In the genomic region with DNA sequence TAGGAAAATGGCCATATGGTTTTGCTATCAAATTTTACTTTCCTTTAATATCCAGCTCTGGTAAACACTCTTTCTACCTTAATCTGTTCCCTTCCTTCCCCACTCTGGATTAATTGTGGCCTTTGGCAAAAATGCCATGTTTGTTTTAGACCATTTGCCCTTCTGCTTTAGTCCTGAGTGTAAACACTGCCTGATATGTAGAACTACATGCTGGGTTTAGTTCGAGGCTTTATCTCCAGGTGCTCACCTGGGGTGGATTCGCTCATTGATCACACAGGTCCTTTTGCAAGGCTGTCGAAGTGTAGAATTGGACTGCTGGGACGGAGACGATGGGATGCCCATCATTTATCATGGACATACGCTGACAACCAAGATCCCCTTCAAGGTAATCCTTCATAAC, we compare ENCODE assay signal across 19 cellular contexts.
"Had no signal": no experiment of that assay in that cellular context is flagged by ENCODE, and none has a peak within 500 bp of the region (broad histone marks: within the 10 kb centered on the region; RNA-seq: fewer than 3 reads in every experiment).

No MANE protein-coding gene starts in this region.

- DNase-seq: KBM-7, MV-4-11, NCI-H1092, NCI-H1436, NCI-H1694 treated with DMSO at 0.1 percent for 48 hours, NCI-H1930, NCI-H2081, NCI-H2171, NCI-H226, NCI-H446, NCI-H510A, NCI-H524 treated with DMSO at 0.1 percent for 48 hours, NCI-H82, Right ventricle myocardium superior, RPMI8226, SIG-M5 had no signal

- H3K4me1 ChIP-seq: SJSA1 had no signal

- H3K27me3 ChIP-seq: SJSA1 had no signal

- FAIRE-seq: RCC 7860 had no signal

- H3K9me3 ChIP-seq: SJSA1 had no signal

- H3K27ac ChIP-seq: SJSA1, SK-N-MC had no signal

- H3K4me3 ChIP-seq: SJSA1, SK-N-MC had no signal
